In the genomic region with DNA sequence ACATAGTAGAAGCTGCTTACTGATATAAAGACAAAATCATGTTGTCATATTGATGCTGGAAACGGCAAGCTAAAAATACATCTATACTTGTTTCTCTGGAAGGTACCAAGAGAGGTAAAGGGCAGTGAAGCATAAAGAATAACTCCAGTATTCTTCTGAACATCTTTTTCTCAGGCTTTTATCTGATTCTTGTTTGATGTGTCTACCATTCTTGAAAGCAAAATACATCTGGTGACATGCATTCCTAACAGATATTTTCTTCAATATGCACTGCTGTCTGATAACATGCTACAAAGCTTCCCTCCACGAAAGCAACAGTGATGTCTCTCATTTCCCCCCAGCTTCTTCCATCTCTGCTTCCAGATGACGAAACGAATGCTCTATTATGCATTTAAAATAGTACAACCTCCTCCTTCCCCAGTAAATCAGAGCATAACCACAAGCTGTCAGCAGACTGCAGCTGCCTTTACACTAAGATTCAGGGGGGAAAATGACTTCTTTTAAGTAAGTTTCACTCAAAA, we compare ENCODE assay signal across 13 cellular contexts.
DNase-seq lines count a peak whose midpoint lies in the region; ATAC-seq, FAIRE-seq and TF ChIP-seq lines count a peak whose summit lies in the region.
"Had no signal": no experiment of that assay in that cellular context is flagged by ENCODE, and none has a peak within 500 bp of the region (broad histone marks: within the 10 kb centered on the region; RNA-seq: fewer than 3 reads in every experiment).

No MANE protein-coding gene starts in this region.

- H3K27ac ChIP-seq in DOHH2 (ENCODE audit: low read depth, low read length) (peak overlapping the region; percentile 90), pancreas (no peak overlapping the region), right lobe of liver (no peak overlapping the region)
- H3K27ac ChIP-seq: adrenal gland had no signal

- H3K9me3 ChIP-seq in DOHH2 (ENCODE audit: control insufficient read depth, insufficient read depth, low read length) (no peaks in the 10 kb centered on the region), pancreas (no peaks in the 10 kb centered on the region), right lobe of liver (no peaks in the 10 kb centered on the region)
- H3K9me3 ChIP-seq: adrenal gland had no signal

- peak overlapping the region; percentile 78 for H3K4me3 ChIP-seq in DOHH2 (ENCODE audit: low read length)
- no peak overlapping the region for H3K4me3 ChIP-seq in pancreas
- H3K4me3 ChIP-seq in right lobe of liver: no peak overlapping the region
- H3K4me3 ChIP-seq: adrenal gland, lung had no signal

- H3K27ac Mint-ChIP-seq in activated naive CD8-positive, alpha-beta T cell treated with anti-CD3 and anti-CD28 coated beads for 36 hours: peak overlapping the region; percentile 72
- peak overlapping the region; percentile 16 for H3K27ac Mint-ChIP-seq in mesothelial cell of epicardium

- H3K36me3 ChIP-seq in DOHH2 (ENCODE audit: control insufficient read depth, low read length) (peaks cover 3% of the 10 kb centered on the region; the same call in 1 of the 2 replicates), pancreas (no peaks in the 10 kb centered on the region), right lobe of liver (peaks cover 0 to 4% (median 0%) of the 10 kb centered on the region in 4 donors)

- no peaks in the 10 kb centered on the region for H3K9me3 Mint-ChIP-seq in activated naive CD8-positive, alpha-beta T cell treated with anti-CD3 and anti-CD28 coated beads for 36 hours
- H3K9me3 Mint-ChIP-seq in mesothelial cell of epicardium: no peaks in the 10 kb centered on the region

- no peaks in the 10 kb centered on the region for H3K27me3 ChIP-seq in DOHH2 (ENCODE audit: control insufficient read depth, low read length)
- no peaks in the 10 kb centered on the region for H3K27me3 ChIP-seq in pancreas
- H3K27me3 ChIP-seq in right lobe of liver: no peaks in the 10 kb centered on the region
- H3K27me3 ChIP-seq: adrenal gland had no signal

- TF ChIP-seq CTCF in DOHH2 (IDR thresholded peaks at IDR 0.05; ENCODE audit: low read depth, low read length, poor library complexity, severe bottlenecking) (no peak), mesothelial cell of epicardium (IDR thresholded peaks at IDR 0.05; ENCODE audit: unreplicated experiment) (no peak), pancreas (IDR thresholded peaks at IDR 0.05) (no peak), right lobe of liver (IDR thresholded peaks at IDR 0.05) (no peak)

- peaks cover 4% of the 10 kb centered on the region; the same call in 1 of the 2 replicates for H3K79me2 ChIP-seq in DOHH2 (ENCODE audit: control insufficient read depth, low read length)

- intact Hi-C loops in pancreas (cut with DNase I) (no loop called here), right lobe of liver (cut with DNase I) (no loop called here)

- 67 to 70% methylated on average over 4 of the region's 4 CpGs for WGBS in pancreas, 2 donors
- 31% methylated on average over 4 of the region's 4 CpGs for WGBS in right lobe of liver (ENCODE audit: insufficient coverage, low coverage, low lambda C conversion rate, missing lambda C conversion rate)

- H3K4me1 Mint-ChIP-seq in activated naive CD8-positive, alpha-beta T cell treated with anti-CD3 and anti-CD28 coated beads for 36 hours: peaks cover 32% of the 10 kb centered on the region
- peaks cover 34% of the 10 kb centered on the region for H3K4me1 Mint-ChIP-seq in mesothelial cell of epicardium

- H4K20me1 ChIP-seq in DOHH2 (ENCODE audit: control insufficient read depth, insufficient read depth, low read depth, low read length): peaks cover 3% of the 10 kb centered on the region; the same call in 1 of the 2 replicates

- H3K27me3 Mint-ChIP-seq in activated naive CD8-positive, alpha-beta T cell treated with anti-CD3 and anti-CD28 coated beads for 36 hours: no peaks in the 10 kb centered on the region
- no peaks in the 10 kb centered on the region for H3K27me3 Mint-ChIP-seq in mesothelial cell of epicardium (ENCODE audit: low read depth)

- H3K36me3 Mint-ChIP-seq in activated naive CD8-positive, alpha-beta T cell treated with anti-CD3 and anti-CD28 coated beads for 36 hours: no peaks in the 10 kb centered on the region
- peaks cover 6% of the 10 kb centered on the region for H3K36me3 Mint-ChIP-seq in mesothelial cell of epicardium

- no peak for FAIRE-seq in pancreas (lab: Jason Lieb, UNC)
- no peak for FAIRE-seq in RCC 7860 (lab: Jason Lieb, UNC)
- FAIRE-seq: frontal cortex, TTC549 had no signal

- no peaks in the 10 kb centered on the region for H3K9me2 ChIP-seq in DOHH2 (replicated peaks; ENCODE audit: control insufficient read depth, low read length)

- H3K4me2 ChIP-seq in DOHH2 (ENCODE audit: low read length): peak overlapping the region; percentile 96

- H3K4me1 ChIP-seq in DOHH2 (ENCODE audit: control insufficient read depth, low read length) (peaks cover 53% of the 10 kb centered on the region), pancreas (no peaks in the 10 kb centered on the region), right lobe of liver (no peaks in the 10 kb centered on the region)

- no peak for TF ChIP-seq POLR2A in right lobe of liver (IDR thresholded peaks at IDR 0.05)

- peak overlapping the region; percentile 44 for H3K4me3 Mint-ChIP-seq in activated naive CD8-positive, alpha-beta T cell treated with anti-CD3 and anti-CD28 coated beads for 36 hours
- no peak overlapping the region for H3K4me3 Mint-ChIP-seq in mesothelial cell of epicardium

- no peak for DNase-seq in activated naive CD8-positive, alpha-beta T cell treated with anti-CD3 and anti-CD28 coated beads for 36 hours
- DNase-seq in mesothelial cell of epicardium (ENCODE audit: low spot score in 2 of 2, unreplicated experiment in 2 of 2) (no peak), pancreas (no peak), NCI-H1105 (lab: John Stamatoyannopoulos, UW) (no peak), RCC 7860 (ENCODE audit: low spot score) (no peak), right lobe of liver (no peak)
- DNase-seq: adrenal gland, NCI-H748 treated with DMSO at 0.1 percent for 48 hours had no signal

- peaks cover 16% of the 10 kb centered on the region for H3F3A ChIP-seq in DOHH2 (ENCODE audit: control insufficient read depth, insufficient read depth)

- ATAC-seq in HG03432 (IDR thresholded peaks at IDR 0.05; ENCODE audit: unreplicated experiment): peak; percentile 68
- ATAC-seq in pancreas: no peak
- no peak for ATAC-seq in right lobe of liver
